Comparison of ENCODE assay signal across 9 cellular contexts in the genomic region with DNA sequence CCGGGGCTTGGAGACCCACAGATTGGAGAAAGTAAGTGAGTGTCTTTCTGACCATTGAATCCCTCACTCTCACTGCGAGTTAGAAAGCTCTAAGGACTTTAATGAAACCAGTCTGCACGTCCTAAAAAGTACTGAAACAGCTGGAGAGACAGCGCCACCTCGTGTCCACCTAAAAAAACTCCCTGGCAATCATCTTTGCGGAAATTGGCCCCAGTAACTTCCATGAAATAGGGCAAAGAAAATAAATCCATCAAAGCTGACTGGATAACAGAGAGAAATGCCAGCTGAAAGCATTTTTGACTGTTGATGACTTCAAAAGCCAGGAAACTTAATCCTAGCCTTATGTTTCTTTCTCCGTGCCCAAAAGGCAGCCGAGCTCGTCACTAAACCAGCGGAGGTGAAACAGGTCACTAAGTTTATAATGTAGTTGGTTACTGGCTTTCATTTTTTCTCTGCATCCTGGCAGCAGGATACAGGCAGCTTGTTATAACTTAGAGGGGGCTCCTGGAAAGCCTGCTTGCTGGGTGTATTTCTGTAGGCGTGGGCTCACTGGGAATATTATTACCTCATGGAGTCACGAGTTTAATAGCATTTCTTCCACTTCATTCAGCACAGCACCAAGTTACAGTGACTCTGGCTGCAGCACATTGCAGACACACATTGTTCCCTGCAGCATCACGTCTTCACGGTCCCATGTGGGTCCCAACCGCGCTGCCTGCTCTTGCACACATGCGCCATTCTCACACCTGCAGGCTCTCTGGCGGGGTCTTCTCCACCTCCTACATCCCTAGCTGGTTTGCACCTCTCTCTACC.
DNase-seq lines count a peak whose midpoint lies in the region; ATAC-seq lines count a peak whose summit lies in the region.
"Had no signal": no experiment of that assay in that cellular context is flagged by ENCODE, and none has a peak within 500 bp of the region (broad histone marks: within the 10 kb centered on the region; RNA-seq: fewer than 3 reads in every experiment).

No MANE protein-coding gene starts in this region.

- H3K36me3 Mint-ChIP-seq in CD4-positive, CD25-positive, alpha-beta regulatory T cell = no peaks in the 10 kb centered on the region
- no peaks in the 10 kb centered on the region for H3K36me3 Mint-ChIP-seq in activated CD4-positive, alpha-beta T cell treated with anti-CD3 and anti-CD28 coated beads, Interleukin-2, amount 10 ng/mL, durations not matched to agents 7 days and 5 days (ENCODE audit: low read depth)
- H3K36me3 Mint-ChIP-seq: IgD-negative memory B cell had no signal

- H3K36me3 ChIP-seq in CD4-positive, CD25-positive, alpha-beta regulatory T cell (ENCODE audit: control insufficient read depth, insufficient read depth, low read length) = no peaks in the 10 kb centered on the region
- H3K36me3 ChIP-seq in HAP-1 (replicated peaks) = no peaks in the 10 kb centered on the region

- peaks cover 0 to 4% (median 0%) of the 10 kb centered on the region in 7 donors for H3K9me3 Mint-ChIP-seq in CD4-positive, CD25-positive, alpha-beta regulatory T cell
- no peaks in the 10 kb centered on the region for H3K9me3 Mint-ChIP-seq in activated CD4-positive, alpha-beta T cell treated with anti-CD3 and anti-CD28 coated beads, Interleukin-2, amount 10 ng/mL, durations not matched to agents 7 days and 5 days
- H3K9me3 Mint-ChIP-seq: IgD-negative memory B cell had no signal

- no peaks in the 10 kb centered on the region for H3K4me1 ChIP-seq in CD4-positive, CD25-positive, alpha-beta regulatory T cell (ENCODE audit: control insufficient read depth, insufficient read depth, low read length, poor library complexity, severe bottlenecking)
- H3K4me1 ChIP-seq in HAP-1 = no peaks in the 10 kb centered on the region

- CTCF ChIA-PET in activated CD4-positive, alpha-beta T cell treated with anti-CD3 and anti-CD28 coated beads, Interleukin-2, amount 10 ng/mL, durations not matched to agents 7 days and 5 days (lab: Charles Lee) = no interaction called here

- in situ Hi-C loops in HAP-1 (cut with MboI; ENCODE audit: low sequenced_read_pairs) = loop anchor here (10.0 to 25.0 kb wide), 2 partner anchors 132 to 365 kb away; no protein-coding TSS in a partner anchor

- no peaks in the 10 kb centered on the region for H3K9me3 ChIP-seq in CD4-positive, CD25-positive, alpha-beta regulatory T cell (ENCODE audit: control insufficient read depth in 2 of 2, low read length in 2 of 2)
- H3K9me3 ChIP-seq in HAP-1 = no peaks in the 10 kb centered on the region

- peak in 2 of 3 donors; percentile 2 to 65 for DNase-seq in CD4-positive, CD25-positive, alpha-beta regulatory T cell
- peak; percentile 53 to 75 for DNase-seq in HAP-1 (ENCODE audit: low spot score in 2 of 2)
- peak; percentile 82 to 91 for DNase-seq in NCI-H446 (lab: John Stamatoyannopoulos, UW)
- DNase-seq in activated CD4-positive, alpha-beta T cell treated with anti-CD3 and anti-CD28 coated beads, Interleukin-2, amount 10 ng/mL, durations not matched to agents 7 days and 5 days = peak; percentile 71
- DNase-seq in ecto neural progenitor cell (ENCODE audit: low spot score) = peak; percentile 76
- peak; percentile 91 for DNase-seq in medulla oblongata (ENCODE audit: extremely low spot score)
- peak; percentile 11 to 12 for DNase-seq in stimulated activated CD8-positive, alpha-beta memory T cell treated with anti-CD3 and anti-CD28 coated beads, Interleukin-15, amount 100 ng/mL, for 48 hours (ENCODE audit: low read depth in 2 of 2)

- POLR2A ChIA-PET in activated CD4-positive, alpha-beta T cell treated with anti-CD3 and anti-CD28 coated beads, Interleukin-2, amount 10 ng/mL, durations not matched to agents 7 days and 5 days (lab: Charles Lee) = no interaction called here

- peaks cover 4% of the 10 kb centered on the region for H3K27me3 Mint-ChIP-seq in CD4-positive, CD25-positive, alpha-beta regulatory T cell
- H3K27me3 Mint-ChIP-seq in activated CD4-positive, alpha-beta T cell treated with anti-CD3 and anti-CD28 coated beads, Interleukin-2, amount 10 ng/mL, durations not matched to agents 7 days and 5 days = peaks cover 2% of the 10 kb centered on the region

- H3K4me1 Mint-ChIP-seq in CD4-positive, CD25-positive, alpha-beta regulatory T cell = peaks cover 0 to 2% (median 0%) of the 10 kb centered on the region in 4 donors
- peaks cover 2% of the 10 kb centered on the region for H3K4me1 Mint-ChIP-seq in activated CD4-positive, alpha-beta T cell treated with anti-CD3 and anti-CD28 coated beads, Interleukin-2, amount 10 ng/mL, durations not matched to agents 7 days and 5 days

- H3K4me3 ChIP-seq in CD4-positive, CD25-positive, alpha-beta regulatory T cell (ENCODE audit: low read depth, low read length) = no peak overlapping the region
- H3K4me3 ChIP-seq in HAP-1 = no peak overlapping the region

- no peak overlapping the region for H3K27ac Mint-ChIP-seq in CD4-positive, CD25-positive, alpha-beta regulatory T cell
- H3K27ac Mint-ChIP-seq in activated CD4-positive, alpha-beta T cell treated with anti-CD3 and anti-CD28 coated beads, Interleukin-2, amount 10 ng/mL, durations not matched to agents 7 days and 5 days = no peak overlapping the region

- no peak for ATAC-seq in CD4-positive, CD25-positive, alpha-beta regulatory T cell (ENCODE audit: low read depth in 2 of 2)
- no peak for ATAC-seq in HG03095 (IDR thresholded peaks at IDR 0.05; ENCODE audit: unreplicated experiment)

- H3K4me3 Mint-ChIP-seq in CD4-positive, CD25-positive, alpha-beta regulatory T cell = no peak overlapping the region
- no peak overlapping the region for H3K4me3 Mint-ChIP-seq in activated CD4-positive, alpha-beta T cell treated with anti-CD3 and anti-CD28 coated beads, Interleukin-2, amount 10 ng/mL, durations not matched to agents 7 days and 5 days

- H3K27me3 ChIP-seq in CD4-positive, CD25-positive, alpha-beta regulatory T cell (ENCODE audit: control insufficient read depth, insufficient read depth, low read length) = no peaks in the 10 kb centered on the region
- H3K27me3 ChIP-seq in HAP-1 (ENCODE audit: low read depth) = peaks cover 5% of the 10 kb centered on the region

- no peak overlapping the region for H3K27ac ChIP-seq in CD4-positive, CD25-positive, alpha-beta regulatory T cell (ENCODE audit: insufficient read depth, low read length, poor library complexity, severe bottlenecking)

Comparison
In these comparisons a context has a peak if more than half of its experiments do, and no peak if none do; other contexts are left out.
1. DNase-seq: peak in every context shown above with its lines; median percentile 91 in medulla oblongata; 86 in NCI-H446; 76 in ecto neural progenitor cell; 71 in activated CD4-positive, alpha-beta T cell treated with anti-CD3 and anti-CD28 coated beads, Interleukin-2, amount 10 ng/mL, durations not matched to agents 7 days and 5 days; 64 in HAP-1; 34 in CD4-positive, CD25-positive, alpha-beta regulatory T cell; 12 in stimulated activated CD8-positive, alpha-beta memory T cell treated with anti-CD3 and anti-CD28 coated beads, Interleukin-15, amount 100 ng/mL, for 48 hours.